24 cellular contexts compared by ENCODE assay signal in genomic region chr19:14467816-14468215, GRCh38. TPM values are rescaled to one million over a fixed set of nuclear protein-coding genes. Genes with fewer than 3 reads are reported as not detected.
DNase-seq lines count a peak whose midpoint lies in the region; ATAC-seq and TF ChIP-seq lines count a peak whose summit lies in the region.
"Had no signal": no experiment of that assay in that cellular context is flagged by ENCODE, and none has a peak within 500 bp of the region (broad histone marks: within the 10 kb centered on the region; RNA-seq: fewer than 3 reads in every experiment).

No MANE protein-coding gene starts in this region.

- H3K9me3 ChIP-seq in BE2C (no peaks in the 10 kb centered on the region), PC-9 (ENCODE audit: insufficient read depth, low read depth) (no peaks in the 10 kb centered on the region; the same call in 1 of the 2 replicates), heart right ventricle (no peaks in the 10 kb centered on the region)
- H3K9me3 ChIP-seq: psoas muscle, vagina had no signal

- CTCF ChIA-PET in PC-9 (lab: Charles Lee): interaction anchor here (0.6 to 0.8 kb wide), 4 partner anchors 34 to 695 kb away, joined by 3 to 12 read pairs (median 4); no protein-coding TSS in a partner anchor

- no peaks in the 10 kb centered on the region for H3K79me2 ChIP-seq in PC-9 (ENCODE audit: low read depth)

- no peak overlapping the region for H3K4me2 ChIP-seq in PC-9
- H3K4me2 ChIP-seq: GM23338 had no signal

- H3K27ac ChIP-seq in PC-9 (no peak overlapping the region), heart right ventricle (no peak overlapping the region)
- H3K27ac ChIP-seq: psoas muscle, vagina had no signal

- POLR2A ChIA-PET in PC-9 (lab: Charles Lee; ENCODE audit: unreplicated experiment): no interaction called here

- no TSS peak for BruUV-seq in PC-9 (replicated peaks; lab: Mats Ljungman, UMichigan)

- H3K4me3 ChIP-seq in BE2C (ENCODE audit: low read depth, low read length) (no peak overlapping the region), PC-9 (no peak overlapping the region), heart right ventricle (no peak overlapping the region)
- H3K4me3 ChIP-seq: GM23338, psoas muscle, vagina had no signal

- WGBS in heart right ventricle, 2 donors: 77 to 79% methylated on average over 9 of the region's 9 CpGs

- intact Hi-C loops in PC-9 (cut with micrococcal nuclease; ENCODE audit: unreplicated experiment) (no loop called here), heart right ventricle (cut with DNase I) (no loop called here)

- H3K27me3 ChIP-seq in BE2C (0 out of 2 replicates have a peak, but pooled peaks cover 4% of the 10 kb centered on the region), PC-9 (ENCODE audit: insufficient read depth, low read depth) (no peaks in the 10 kb centered on the region), heart right ventricle (peaks cover 0 to 8% (median 6%) of the 10 kb centered on the region in 7 donors)
- H3K27me3 ChIP-seq: vagina had no signal

- peaks cover 8% of the 10 kb centered on the region for H3K4me1 ChIP-seq in BE2C
- H3K4me1 ChIP-seq in PC-9 (replicated peaks; ENCODE audit: insufficient read depth): no peaks in the 10 kb centered on the region
- peaks cover 8 to 12% (median 10%) of the 10 kb centered on the region in 9 donors for H3K4me1 ChIP-seq in heart right ventricle

- H3K36me3 ChIP-seq in BE2C: peaks cover 32% of the 10 kb centered on the region
- H3K36me3 ChIP-seq in PC-9 (ENCODE audit: low read depth): peaks cover 32% of the 10 kb centered on the region
- peaks cover 0 to 89% (median 71%) of the 10 kb centered on the region in 9 donors for H3K36me3 ChIP-seq in heart right ventricle

- TF ChIP-seq CTCF in BE2C (IDR thresholded peaks at IDR 0.05; ENCODE audit: low read depth, low read length) (peak; percentile 14; the same call in 1 of the 2 replicates), GM13977 (IDR thresholded peaks at IDR 0.05; ENCODE audit: extremely low read depth, insufficient read depth, missing control alignments) (peak; percentile 3), PC-9 (conservative IDR thresholded peaks at IDR 0.05) (peak; percentile 47), heart right ventricle (IDR thresholded peaks at IDR 0.05) (no peak)

- peaks cover 24% of the 10 kb centered on the region for H3F3A ChIP-seq in PC-9 (ENCODE audit: insufficient read depth, low read depth)

- no peaks in the 10 kb centered on the region for H3K9me2 ChIP-seq in PC-9 (ENCODE audit: insufficient read depth)

- peak; percentile 24 for ATAC-seq in esophagus mucosa
- ATAC-seq in heart right ventricle: no peak
- ATAC-seq in HG02870 (IDR thresholded peaks at IDR 0.05; ENCODE audit: unreplicated experiment): no peak
- ATAC-seq: activated CD4-positive, alpha-beta T cell treated with anti-CD3 and anti-CD28 coated beads for 36 hours; effector memory CD8-positive, alpha-beta T cell; GM23338; psoas muscle had no signal

- in situ Hi-C loops in GM13977 (cut with MboI; ENCODE audit: low pct_unique_long_range_greater_than_20kb, low sequenced_read_pairs, unreplicated experiment): no loop called here

- H2AFZ ChIP-seq in PC-9: no peak overlapping the region
- H2AFZ ChIP-seq: GM23338 had no signal

- DNase-seq in BE2C (no peak), GM13977 (ENCODE audit: low spot score) (peak; percentile 26), PC-9 (peak in 1 of 2 experiments; percentile 51), GM19240 (ENCODE audit: insufficient read length, low spot score) (no peak), heart right ventricle (no peak)
- DNase-seq: activated CD4-positive, alpha-beta T cell treated with anti-CD3 and anti-CD28 coated beads for 36 hours; activated gamma-delta T cell treated with Interleukin-2 at 50 U/mL for 16 hours; amygdala; cerebellar nuclear complex; effector memory CD8-positive, alpha-beta T cell; hypothalamus; KBM-7; kidney glomerular epithelial cell; midbrain; NCI-H1417; NCI-H526 treated with DMSO at 0.1 percent for 48 hours; psoas muscle; SIG-M5; small intestine; stimulated activated CD4-positive, alpha-beta T cell treated with anti-CD3 and anti-CD28 coated beads, Interleukin-4, amount 100 ng/mL, for 24 hours had no signal

- H4K20me1 ChIP-seq in PC-9 (ENCODE audit: insufficient read depth): peaks cover 21% of the 10 kb centered on the region

RNA-seq across cellular contexts. Expression of gene PTGER1, which starts 7.3 kb away (rescaled TPM):
- 29.0 TPM for polyA plus RNA-seq in BE2C (2012; ENCODE audit: insufficient read depth, insufficient read length, low read depth)
- total RNA-seq in PC-9 (2021): 1.4 TPM in 2 replicates
- total RNA-seq in esophagus mucosa: 0.44 TPM
- under 1 TPM in 1 of 10 donors, not detected in 9; 0.17 TPM for total RNA-seq in heart right ventricle
- under 1 TPM in 1 of 2 donors, not detected in 1; 0.16 TPM for polyA plus RNA-seq in heart right ventricle
- total RNA-seq: GM23338, vagina had no signal

RNA-seq across cellular contexts. Expression of gene GIPC1, which starts 28.1 kb away (rescaled TPM):
- 188 TPM for polyA plus RNA-seq in BE2C (2012; ENCODE audit: insufficient read depth, insufficient read length, low read depth)
- total RNA-seq in PC-9 (2021): 205 and 259 TPM in 2 replicates
- total RNA-seq in esophagus mucosa: 254 TPM
- total RNA-seq in heart right ventricle: 10 to 100 TPM; 41.6 to 51.5 (median 45.8) TPM
- polyA plus RNA-seq in heart right ventricle: 10 to 100 TPM; 57.3 to 84.1 TPM

RNA-seq across cellular contexts. Expression of gene PKN1, which starts 34.7 kb away (rescaled TPM):
- polyA plus RNA-seq in BE2C (2012; ENCODE audit: insufficient read depth, insufficient read length, low read depth): 283 TPM
- total RNA-seq in PC-9 (2021) (257 and 417 TPM in 2 replicates), esophagus mucosa (10.5 TPM), heart right ventricle (100 to 1,000 TPM in 9 of 10 donors, 10 to 100 TPM in 1; 85.2 to 176 (median 126) TPM)
- 100 to 1,000 TPM; 108 to 146 TPM for polyA plus RNA-seq in heart right ventricle

RNA-seq across cellular contexts. Expression of gene DDX39A, which starts 48.7 kb away (rescaled TPM):
- polyA plus RNA-seq in BE2C (2012; ENCODE audit: insufficient read depth, insufficient read length, low read depth): 374 TPM
- 66.5 and 67.4 TPM in 2 replicates for total RNA-seq in PC-9 (2021)
- total RNA-seq in esophagus mucosa: 59.6 TPM
- total RNA-seq in heart right ventricle: 10 to 100 TPM; 15.4 to 39.6 (median 21.7) TPM
- 100 to 1,000 TPM in 1 of 2 donors, 10 to 100 TPM in 1; 78.3 to 110 TPM for polyA plus RNA-seq in heart right ventricle

RNA-seq across cellular contexts. Expression of gene DNAJB1, which starts 50.4 kb away (rescaled TPM):
- 90.6 TPM for polyA plus RNA-seq in BE2C (2012; ENCODE audit: insufficient read depth, insufficient read length, low read depth)
- total RNA-seq in PC-9 (2021) (159 and 199 TPM in 2 replicates), esophagus mucosa (337 TPM), heart right ventricle (10 to 100 TPM; 40.3 to 99.0 (median 46.4) TPM)
- 10 to 100 TPM; 23.6 to 44.2 TPM for polyA plus RNA-seq in heart right ventricle

Comparison
In these comparisons a context has a peak if more than half of its experiments do, and no peak if none do; other contexts are left out.
1. CTCF ChIP-seq: peak in BE2C (single experiment), GM13977 (single experiment) and PC-9 (single experiment); none in heart right ventricle (0 of 9).